ENCODE assay signal across 15 cellular contexts in the genomic region with DNA sequence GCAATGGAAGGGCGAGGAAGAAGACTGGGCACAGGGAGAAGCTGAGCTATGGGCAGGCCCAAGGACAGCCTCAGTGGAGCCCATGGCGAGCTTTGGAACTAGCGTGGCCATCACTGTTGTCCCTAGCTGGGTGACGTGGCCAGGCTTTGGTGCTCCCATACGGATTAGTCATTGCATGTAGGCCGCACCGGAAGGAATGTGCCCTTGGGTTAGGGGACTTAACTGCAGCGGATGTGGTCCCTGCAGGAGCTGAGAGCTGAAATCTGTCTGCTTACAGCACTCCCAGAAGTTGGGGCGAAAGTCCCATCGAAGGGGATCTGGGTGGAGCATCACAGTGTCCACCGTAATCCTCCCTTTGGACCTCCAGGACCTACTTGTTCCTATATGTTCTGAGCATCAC.
"Had no signal": no experiment of that assay in that cellular context is flagged by ENCODE, and none has a peak within 500 bp of the region (broad histone marks: within the 10 kb centered on the region; RNA-seq: fewer than 3 reads in every experiment).

No MANE protein-coding gene starts in this region.

- H3K27ac Mint-ChIP-seq: activated T-cell treated with anti-CD3 and anti-CD28 coated beads, Interleukin-2, amount 50 U/mL, for 24 hours; endodermal cell; stimulated activated naive B cell treated with anti-CD40 and anti-IgM and Interleukin-4, amounts not matched to agents 10 μg/mL and 1 μg/mL and 100 μg/mL, for 72 hours; WTC11 had no signal

- H3K4me3 ChIP-seq: gastrocnemius medialis, heart right ventricle, pancreas, tibial artery, vagina had no signal

- H3K4me1 Mint-ChIP-seq: endodermal cell; stimulated activated naive B cell treated with anti-CD40 and anti-IgM and Interleukin-4, amounts not matched to agents 10 μg/mL and 1 μg/mL and 100 μg/mL, for 72 hours had no signal

- DNase-seq: activated CD4-positive, alpha-beta T cell treated with anti-CD3 and anti-CD28 coated beads for 4 hours; activated naive CD4-positive, alpha-beta T cell treated with anti-CD3 and anti-CD28 coated beads, Interleukin-2, amount 50 U/mL, for 16 hours; activated T-cell treated with anti-CD3 and anti-CD28 coated beads, Interleukin-2, amount 50 U/mL, for 24 hours; endodermal cell; gastrocnemius medialis; heart right ventricle; naive thymus-derived CD4-positive, alpha-beta T cell; pancreas; stimulated activated CD4-positive, alpha-beta T cell treated with anti-CD3 and anti-CD28 coated beads, Interleukin-2, amount 100 ng/mL, for 48 hours; stimulated activated naive B cell treated with anti-CD40 and anti-IgM and Interleukin-4, amounts not matched to agents 10 μg/mL and 1 μg/mL and 100 μg/mL, for 72 hours had no signal

- H3K27ac ChIP-seq: gastrocnemius medialis, heart right ventricle, pancreas, tibial artery, vagina had no signal

- H3K27me3 ChIP-seq: gastrocnemius medialis, heart right ventricle, pancreas, tibial artery, vagina had no signal

- H3K27me3 Mint-ChIP-seq: activated T-cell treated with anti-CD3 and anti-CD28 coated beads, Interleukin-2, amount 50 U/mL, for 24 hours; naive thymus-derived CD4-positive, alpha-beta T cell; stimulated activated naive B cell treated with anti-CD40 and anti-IgM and Interleukin-4, amounts not matched to agents 10 μg/mL and 1 μg/mL and 100 μg/mL, for 72 hours had no signal

- H3K9me3 Mint-ChIP-seq: activated T-cell treated with anti-CD3 and anti-CD28 coated beads, Interleukin-2, amount 50 U/mL, for 24 hours; endodermal cell; naive thymus-derived CD4-positive, alpha-beta T cell; stimulated activated naive B cell treated with anti-CD40 and anti-IgM and Interleukin-4, amounts not matched to agents 10 μg/mL and 1 μg/mL and 100 μg/mL, for 72 hours had no signal

- ATAC-seq: gastrocnemius medialis; heart right ventricle; naive thymus-derived CD4-positive, alpha-beta T cell; pancreas; stimulated activated naive B cell treated with anti-CD40 and anti-IgM and Interleukin-4, amounts not matched to agents 10 μg/mL and 1 μg/mL and 100 μg/mL, for 72 hours; WTC11 had no signal

- FAIRE-seq: astrocyte, islet of Langerhans, pancreas had no signal

- H3K4me1 ChIP-seq: gastrocnemius medialis, heart right ventricle, pancreas, tibial artery, vagina had no signal

- H3K9me3 ChIP-seq: gastrocnemius medialis, heart right ventricle, pancreas, tibial artery, vagina had no signal

- H3K36me3 ChIP-seq: gastrocnemius medialis, heart right ventricle, pancreas, tibial artery, vagina had no signal

- H3K4me3 Mint-ChIP-seq: activated T-cell treated with anti-CD3 and anti-CD28 coated beads, Interleukin-2, amount 50 U/mL, for 24 hours; endodermal cell; naive thymus-derived CD4-positive, alpha-beta T cell; stimulated activated naive B cell treated with anti-CD40 and anti-IgM and Interleukin-4, amounts not matched to agents 10 μg/mL and 1 μg/mL and 100 μg/mL, for 72 hours; WTC11 had no signal

- H3K36me3 Mint-ChIP-seq: naive thymus-derived CD4-positive, alpha-beta T cell; stimulated activated naive B cell treated with anti-CD40 and anti-IgM and Interleukin-4, amounts not matched to agents 10 μg/mL and 1 μg/mL and 100 μg/mL, for 72 hours; WTC11 had no signal
